ENCODE assay signal across 1 cellular context in genomic region chr1:19348441-19349198, GRCh38.
TF ChIP-seq lines count a peak whose summit lies in the region.

No MANE protein-coding gene starts in this region.

TF ChIP-seq in K562, 482 proteins besides CTCF, POLR2A, EP300 and RAD21:
- TF ChIP-seq, protein P1, sequence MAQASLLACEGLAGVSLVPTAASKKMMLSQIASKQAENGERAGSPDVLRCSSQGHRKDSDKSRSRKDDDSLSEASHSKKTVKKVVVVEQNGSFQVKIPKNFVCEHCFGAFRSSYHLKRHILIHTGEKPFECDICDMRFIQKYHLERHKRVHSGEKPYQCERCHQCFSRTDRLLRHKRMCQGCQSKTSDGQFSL (CRISPR knock-in tag; IDR thresholded peaks at IDR 0.05): peak; percentile 70; the same call in 1 of the 2 replicates
- TF ChIP-seq, protein P1 (tag; IDR thresholded peaks at IDR 0.05): no peak
- TF ChIP-seq SRSF7 (optimal IDR thresholded peaks at IDR 0.05; ENCODE audit: low read depth, low read length): no peak
